ENCODE assay signal across 15 cellular contexts in genomic region chr11:95451682-95452081, GRCh38.
DNase-seq lines count a peak whose midpoint lies in the region; ATAC-seq and TF ChIP-seq lines count a peak whose summit lies in the region.
"Had no signal": no experiment of that assay in that cellular context is flagged by ENCODE, and none has a peak within 500 bp of the region (broad histone marks: within the 10 kb centered on the region; RNA-seq: fewer than 3 reads in every experiment).

No MANE protein-coding gene starts in this region.

- H3K4me3 ChIP-seq in epithelial cell of esophagus (ENCODE audit: low read length): no peak overlapping the region
- H3K4me3 ChIP-seq: thyroid gland had no signal

- H3K9me3 Mint-ChIP-seq in nephron: peaks cover 2% of the 10 kb centered on the region
- H3K9me3 Mint-ChIP-seq in nephron progenitor cell: peaks cover 7% of the 10 kb centered on the region
- H3K9me3 Mint-ChIP-seq: CD8-positive, alpha-beta memory T cell; H9 had no signal

- peaks cover 59% of the 10 kb centered on the region for H3K4me1 Mint-ChIP-seq in nephron
- H3K4me1 Mint-ChIP-seq in nephron progenitor cell: peaks cover 30% of the 10 kb centered on the region
- H3K4me1 Mint-ChIP-seq: CD8-positive, alpha-beta memory T cell had no signal

- H3K27me3 Mint-ChIP-seq in nephron (ENCODE audit: low read depth): no peaks in the 10 kb centered on the region
- H3K27me3 Mint-ChIP-seq in nephron progenitor cell (ENCODE audit: low read depth, poor library complexity): peaks cover 6% of the 10 kb centered on the region
- H3K27me3 Mint-ChIP-seq: activated naive CD8-positive, alpha-beta T cell had no signal

- TF ChIP-seq CTCF in epithelial cell of esophagus (IDR thresholded peaks at IDR 0.05; ENCODE audit: insufficient read depth, low read depth, low read length, missing control alignments) (no peak), nephron (IDR thresholded peaks at IDR 0.05; ENCODE audit: unreplicated experiment in 3 of 3) (no peak), nephron progenitor cell (IDR thresholded peaks at IDR 0.05) (no peak)

- H3K4me3 Mint-ChIP-seq in nephron: no peak overlapping the region
- no peak overlapping the region for H3K4me3 Mint-ChIP-seq in nephron progenitor cell
- H3K4me3 Mint-ChIP-seq: activated naive CD8-positive, alpha-beta T cell; CD8-positive, alpha-beta memory T cell; H9 had no signal

- ATAC-seq in HG03025 (IDR thresholded peaks at IDR 0.05; ENCODE audit: low FRiP score, unreplicated experiment) (no peak), GM21447 (IDR thresholded peaks at IDR 0.05; ENCODE audit: unreplicated experiment) (no peak)

- peak; percentile 24 for DNase-seq in GM04504 (ENCODE audit: low read depth)
- peak; percentile 51 for DNase-seq in NCI-H460 (ENCODE audit: extremely low read depth, low read depth)
- DNase-seq in epithelial cell of esophagus (ENCODE audit: low read depth): peak; percentile 94
- no peak for DNase-seq in midbrain (lab: John Stamatoyannopoulos, UW)
- DNase-seq in nephron progenitor cell: no peak
- DNase-seq: activated CD8-positive, alpha-beta memory T cell treated with anti-CD3 and anti-CD28 coated beads, Interleukin-2, amount 50 U/mL, for 48 hours; CD8-positive, alpha-beta memory T cell; H9; NCI-H524 treated with DMSO at 0.1 percent for 48 hours; stimulated activated CD4-positive, alpha-beta T cell treated with anti-CD3 and anti-CD28 coated beads, Interleukin-12 subunit alpha, Interleukin-12 subunit beta, amount 100 ng/mL, for 4 hours; thyroid gland had no signal

- H3K27ac Mint-ChIP-seq in nephron (peak overlapping the region in 2 of 3 experiments; percentile 77 to 90), nephron progenitor cell (no peak overlapping the region)
- H3K27ac Mint-ChIP-seq: activated naive CD8-positive, alpha-beta T cell; CD8-positive, alpha-beta memory T cell; H9 had no signal

- H3K36me3 Mint-ChIP-seq in nephron (ENCODE audit: low read depth): no peaks in the 10 kb centered on the region
- H3K36me3 Mint-ChIP-seq in nephron progenitor cell (ENCODE audit: low read depth): no peaks in the 10 kb centered on the region
- H3K36me3 Mint-ChIP-seq: activated naive CD8-positive, alpha-beta T cell; CD8-positive, alpha-beta memory T cell had no signal

Comparison
In these comparisons a context has a peak if more than half of its experiments do, and no peak if none do; other contexts are left out.
1. DNase-seq: peak in GM04504 (single experiment), NCI-H460 (single experiment) and epithelial cell of esophagus (single experiment); none in midbrain (single experiment) and nephron progenitor cell (single experiment).